ENCODE assay signal across 27 cellular contexts in the genomic region with DNA sequence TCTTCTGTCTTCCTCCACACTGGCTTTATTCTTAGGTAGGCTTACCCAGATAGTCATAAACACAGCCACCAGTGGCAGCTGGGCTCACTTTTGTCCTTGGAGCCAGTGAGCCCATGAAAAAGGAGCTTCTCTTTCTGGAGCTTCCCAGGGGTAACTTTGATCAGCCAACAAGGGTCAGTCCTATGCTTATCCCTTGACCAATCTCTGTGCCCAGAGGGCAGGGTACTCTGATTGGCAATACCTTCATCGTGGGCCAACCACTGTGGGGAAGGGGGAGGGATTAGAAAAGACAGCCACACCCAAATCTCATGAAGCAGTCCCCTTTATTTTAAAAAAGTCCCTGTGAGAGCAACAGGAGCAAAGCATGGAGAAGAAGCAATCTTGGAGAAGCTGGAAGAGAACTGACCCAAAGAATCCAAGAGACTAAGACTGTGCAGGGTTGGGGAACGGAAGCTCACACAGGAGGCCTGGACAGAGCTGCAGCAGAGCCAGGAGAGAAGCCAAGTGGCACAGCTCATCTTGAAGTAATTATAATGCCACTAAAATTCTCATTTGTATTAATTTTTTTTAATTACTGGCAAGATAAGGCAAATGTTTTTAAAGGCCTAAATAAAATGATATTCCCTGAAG.
DNase-seq lines count a peak whose midpoint lies in the region; ATAC-seq and TF ChIP-seq lines count a peak whose summit lies in the region.
"Had no signal": no experiment of that assay in that cellular context is flagged by ENCODE, and none has a peak within 500 bp of the region (broad histone marks: within the 10 kb centered on the region; RNA-seq: fewer than 3 reads in every experiment).

No MANE protein-coding gene starts in this region.

- H2AFZ ChIP-seq in osteoblast (ENCODE audit: low read length) = no peak overlapping the region

- DNase-seq in coronary artery (ENCODE audit: low spot score) = no peak
- DNase-seq in right cardiac atrium = no peak
- DNase-seq in osteoblast (ENCODE audit: insufficient read length, low spot score, missing footprints) = no peak
- DNase-seq in tibial artery = no peak
- DNase-seq in GM10266 (ENCODE audit: extremely low spot score) = no peak
- DNase-seq in KG1 (lab: John Stamatoyannopoulos, UW) = no peak
- no peak for DNase-seq in 8988T
- no peak for DNase-seq in SJCRH30
- DNase-seq: activated CD4-positive, alpha-beta T cell treated with anti-CD3 and anti-CD28 coated beads for 48 hours; activated effector memory CD4-positive, alpha-beta T cell treated with anti-CD3 and anti-CD28 coated beads, Interleukin-2, amount 50 U/mL, for 16 hours; activated naive CD8-positive, alpha-beta T cell treated with anti-CD3 and anti-CD28 coated beads for 36 hours; activated T-cell treated with anti-CD3 and anti-CD28 coated beads, Interleukin-2, amount 50 U/mL, for 1 hour; caudate nucleus; DMS153; Kasumi-1; mammary epithelial cell; MV-4-11; NCI-H146; NCI-H345; NCI-H748 treated with DMSO at 0.1 percent for 48 hours; right lobe of liver; SHP77; stimulated activated CD4-positive, alpha-beta T cell treated with anti-CD3 and anti-CD28 coated beads, Interleukin-15, amount 100 ng/mL, for 24 hours; stimulated activated CD4-positive, alpha-beta T cell treated with anti-CD3 and anti-CD28 coated beads, Interleukin-4, amount 100 ng/mL, for 4 hours; SW 1271; trophoblast cell had no signal

- no peaks in the 10 kb centered on the region for H3K27me3 ChIP-seq in right cardiac atrium (ENCODE audit: control insufficient read depth, insufficient read depth)
- H3K27me3 ChIP-seq in osteoblast (ENCODE audit: insufficient read depth, low read length) = no peaks in the 10 kb centered on the region
- H3K27me3 ChIP-seq in tibial artery = no peaks in the 10 kb centered on the region
- H3K27me3 ChIP-seq in SJCRH30 = no peaks in the 10 kb centered on the region
- H3K27me3 ChIP-seq: BLaER1, right lobe of liver had no signal

- H3K4me3 ChIP-seq in coronary artery (no peak overlapping the region), right cardiac atrium (ENCODE audit: low read length) (no peak overlapping the region), osteoblast (ENCODE audit: insufficient read depth, low read length) (no peak overlapping the region), tibial artery (no peak overlapping the region), SJCRH30 (no peak overlapping the region)
- H3K4me3 ChIP-seq: BLaER1, right lobe of liver had no signal

- ATAC-seq in right cardiac atrium = no peak
- ATAC-seq: right lobe of liver had no signal

- H3K4me2 ChIP-seq in osteoblast (ENCODE audit: insufficient read depth, low read length) = no peak overlapping the region
- H3K4me2 ChIP-seq: BLaER1 had no signal

- peaks cover 9% of the 10 kb centered on the region for H3K4me1 ChIP-seq in right cardiac atrium (ENCODE audit: control insufficient read depth, insufficient read depth, low read length)
- H3K4me1 ChIP-seq in osteoblast (ENCODE audit: insufficient read depth, low read length) = peaks cover 34% of the 10 kb centered on the region
- peaks cover 5 to 66% (median 27%) of the 10 kb centered on the region in 4 donors for H3K4me1 ChIP-seq in tibial artery
- peaks cover 13% of the 10 kb centered on the region for H3K4me1 ChIP-seq in SJCRH30
- H3K4me1 ChIP-seq: right lobe of liver had no signal

- TF ChIP-seq CTCF in coronary artery (IDR thresholded peaks at IDR 0.05) = no peak
- no peak for TF ChIP-seq CTCF in osteoblast (IDR thresholded peaks at IDR 0.05; ENCODE audit: extremely low read depth, low read depth, low read length)
- TF ChIP-seq CTCF in tibial artery (IDR thresholded peaks at IDR 0.05) = no peak
- no peak for TF ChIP-seq CTCF in GM10266 (IDR thresholded peaks at IDR 0.05; ENCODE audit: control insufficient read depth, insufficient read depth, low read depth, missing control alignments)

- 73% methylated on average over 2 of the region's 2 CpGs for WGBS in right cardiac atrium

- intact Hi-C loops in right cardiac atrium (cut with DNase I) (no loop called here), tibial artery (cut with DNase I; ENCODE audit: low total_unique reads) (no loop called here)

- H3K27ac ChIP-seq in coronary artery (peak overlapping the region; percentile 59 to 78), right cardiac atrium (ENCODE audit: low read length) (peak overlapping the region; percentile 71), osteoblast (ENCODE audit: low read depth, low read length) (peak overlapping the region; percentile 9), tibial artery (peak overlapping the region; percentile 58 to 69), SJCRH30 (no peak overlapping the region)
- H3K27ac ChIP-seq: BLaER1, right lobe of liver had no signal

- no peaks in the 10 kb centered on the region for H4K20me1 ChIP-seq in osteoblast (ENCODE audit: insufficient read depth, low read length)
- H4K20me1 ChIP-seq: BLaER1 had no signal

- no peaks in the 10 kb centered on the region for H3K79me2 ChIP-seq in osteoblast (ENCODE audit: insufficient read depth, low read length)

- H3K36me3 ChIP-seq in osteoblast (ENCODE audit: insufficient read depth, low read length) (peaks cover 19% of the 10 kb centered on the region), tibial artery (peaks cover 26 to 52% (median 34%) of the 10 kb centered on the region in 3 donors), SJCRH30 (peaks cover 39% of the 10 kb centered on the region)
- H3K36me3 ChIP-seq: BLaER1, right lobe of liver had no signal

- H3K9me3 ChIP-seq in right cardiac atrium (ENCODE audit: control insufficient read depth, low read length) = no peaks in the 10 kb centered on the region
- H3K9me3 ChIP-seq in osteoblast (ENCODE audit: low read depth, low read length) = no peaks in the 10 kb centered on the region
- H3K9me3 ChIP-seq in tibial artery = no peaks in the 10 kb centered on the region
- H3K9me3 ChIP-seq in SJCRH30 (replicated peaks) = no peaks in the 10 kb centered on the region
- H3K9me3 ChIP-seq: BLaER1, right lobe of liver had no signal
